In genomic region chr17:15526292-15527218, GRCh38 we compare ENCODE assay signal across 8 cellular contexts. TPM values are rescaled to one million over a fixed set of nuclear protein-coding genes. Genes with fewer than 3 reads are reported as not detected.
DNase-seq lines count a peak whose midpoint lies in the region; ATAC-seq and TF ChIP-seq lines count a peak whose summit lies in the region.
"Not testable (repeated sequence)": the region's sequence is repeated elsewhere in the genome, so short reads cannot be mapped to it uniquely, and the experiment has no call there.

No MANE protein-coding gene starts in this region.

- H3K18ac ChIP-seq in mesenchymal stem cell (ENCODE audit: low read depth in 1 of 2, low read length in 2 of 2): not testable (repeated sequence)

- peak; percentile 84 for ATAC-seq in GM23338
- peak; percentile 59 for ATAC-seq in stimulated activated naive CD8-positive, alpha-beta T cell treated with anti-CD3 and anti-CD28 coated beads, Interleukin-15, Interleukin-2, amounts not matched to agents 100 U/mL and 50 U/mL, for 24 hours

- not testable (repeated sequence) for H3K9me3 ChIP-seq in CD4-positive, alpha-beta memory T cell (ENCODE audit: control insufficient read depth in 1 of 2, low read length in 2 of 2); SJCRH30 (replicated peaks); mesenchymal stem cell (ENCODE audit: control insufficient read depth, low read length)

- not testable (repeated sequence) for H3K4ac ChIP-seq in mesenchymal stem cell (ENCODE audit: low read depth in 1 of 2, low read length in 2 of 2)

- H4K91ac ChIP-seq in mesenchymal stem cell (ENCODE audit: low read length): not testable (repeated sequence)

- H3K23ac ChIP-seq in mesenchymal stem cell (ENCODE audit: low read length in 2 of 2): not testable (repeated sequence)

- H3K79me2 ChIP-seq in GM23338 (replicated peaks; ENCODE audit: insufficient read depth): not testable (repeated sequence)

- not testable (repeated sequence) for H3K27me3 Mint-ChIP-seq in CD4-positive, alpha-beta memory T cell; GM23338 (ENCODE audit: insufficient read depth, low read depth, poor library complexity)

- H2BK120ac ChIP-seq in mesenchymal stem cell (ENCODE audit: low read depth, low read length): not testable (repeated sequence)

- not testable (repeated sequence) for H3K4me3 ChIP-seq in CD4-positive, alpha-beta memory T cell (ENCODE audit: low read length in 2 of 2); GM23338; SJCRH30; fibroblast of villous mesenchyme (ENCODE audit: low read depth, low read length); mesenchymal stem cell (ENCODE audit: insufficient read depth in 1 of 2, low read depth in 1 of 2, low read length in 2 of 2)

- not testable (repeated sequence) for H3K9ac ChIP-seq in mesenchymal stem cell (ENCODE audit: low read length)

- not testable (repeated sequence) for H3K4me1 ChIP-seq in CD4-positive, alpha-beta memory T cell (ENCODE audit: insufficient read depth, low read length); GM23338 (ENCODE audit: insufficient read depth); SJCRH30; mesenchymal stem cell (ENCODE audit: control insufficient read depth, insufficient read depth, low read depth, low read length)

- intact Hi-C loops in CD4-positive, alpha-beta memory T cell (cut with micrococcal nuclease): loop anchor here (5.0 kb wide), 1 partner anchor 269 kb away; no protein-coding TSS in a partner anchor

- H3K9me2 ChIP-seq in GM23338 (ENCODE audit: insufficient read depth): not testable (repeated sequence)

- not testable (repeated sequence) for H3K36me3 ChIP-seq in CD4-positive, alpha-beta memory T cell (ENCODE audit: insufficient read depth, low read length); GM23338 (ENCODE audit: insufficient read depth); SJCRH30; mesenchymal stem cell (ENCODE audit: control insufficient read depth in 1 of 2, insufficient read depth in 2 of 2, low read depth in 1 of 2, low read length in 2 of 2)

- peak overlapping the region in 1 of 7 donors; percentile 7 for H3K27ac Mint-ChIP-seq in CD4-positive, alpha-beta memory T cell
- H3K27ac Mint-ChIP-seq in GM23338: not testable (repeated sequence)

- CTCF ChIA-PET in CD4-positive, alpha-beta memory T cell (lab: Charles Lee; ENCODE audit: partially characterized antibody): interaction anchor here (1.0 to 1.2 kb wide), 3 partner anchors 42 to 270 kb away, joined by 3 to 4 read pairs (median 3); no protein-coding TSS in a partner anchor

- H2AFZ ChIP-seq in GM23338; mesenchymal stem cell (ENCODE audit: low read depth, low read length): not testable (repeated sequence)

- TF ChIP-seq CTCF in GM23338 (conservative IDR thresholded peaks at IDR 0.05; ENCODE audit: low read depth in 2 of 2) (peak; percentile 56 to 69), fibroblast of villous mesenchyme (IDR thresholded peaks at IDR 0.05; ENCODE audit: insufficient read depth, low read depth, low read length) (peak; percentile 49)

- not testable (repeated sequence) for H2BK5ac ChIP-seq in mesenchymal stem cell (ENCODE audit: low read depth, low read length, poor library complexity, severe bottlenecking)

- H2BK12ac ChIP-seq in mesenchymal stem cell (ENCODE audit: low read length in 2 of 2): not testable (repeated sequence)

- not testable (repeated sequence) for H3K14ac ChIP-seq in mesenchymal stem cell (ENCODE audit: low read length in 2 of 2)

- not testable (repeated sequence) for H2AK5ac ChIP-seq in mesenchymal stem cell (ENCODE audit: low read length, severe bottlenecking)

- H3K4me3 Mint-ChIP-seq in CD4-positive, alpha-beta memory T cell; GM23338: not testable (repeated sequence)

- H4K8ac ChIP-seq in mesenchymal stem cell (ENCODE audit: low read length): not testable (repeated sequence)

- not testable (repeated sequence) for H3K79me1 ChIP-seq in mesenchymal stem cell (replicated peaks; ENCODE audit: low read length, poor library complexity, severe bottlenecking)

- not testable (repeated sequence) for H3K4me2 ChIP-seq in GM23338; mesenchymal stem cell (ENCODE audit: low read length, poor library complexity, severe bottlenecking)

- H3K4me1 Mint-ChIP-seq in CD4-positive, alpha-beta memory T cell; GM23338: not testable (repeated sequence)

- DNase-seq in CD4-positive, alpha-beta memory T cell: peak in 4 of 5 donors; percentile 7 to 31 (median 22)
- DNase-seq in GM23338 (ENCODE audit: low spot score) (peak; percentile 72), NCI-H1417 (lab: John Stamatoyannopoulos, UW) (peak in 2 of 3 experiments; percentile 10 to 42), SJCRH30 (peak; percentile 59 to 80), astrocyte of the hippocampus (ENCODE audit: low read depth, low spot score) (peak; percentile 68), fibroblast of villous mesenchyme (ENCODE audit: low read depth) (peak; percentile 78), mesenchymal stem cell (peak; percentile 78)
- DNase-seq in stimulated activated naive CD8-positive, alpha-beta T cell treated with anti-CD3 and anti-CD28 coated beads, Interleukin-15, Interleukin-2, amounts not matched to agents 100 U/mL and 50 U/mL, for 24 hours: not testable (repeated sequence)

- H2BK15ac ChIP-seq in mesenchymal stem cell (ENCODE audit: low read depth, poor library complexity, severe bottlenecking): not testable (repeated sequence)

- H3K9me3 Mint-ChIP-seq in CD4-positive, alpha-beta memory T cell; GM23338: not testable (repeated sequence)

- peaks cover 11 to 12% of the 10 kb centered on the region in 2 donors for H3K36me3 Mint-ChIP-seq in CD4-positive, alpha-beta memory T cell
- H3K36me3 Mint-ChIP-seq in GM23338 (ENCODE audit: low read depth): not testable (repeated sequence)

- H3F3A ChIP-seq in GM23338 (replicated peaks; ENCODE audit: low read depth): not testable (repeated sequence)

- not testable (repeated sequence) for H3K27ac ChIP-seq in CD4-positive, alpha-beta memory T cell (ENCODE audit: low read depth, low read length); GM23338 (ENCODE audit: low read depth); SJCRH30; mesenchymal stem cell (ENCODE audit: low read length, poor library complexity, severe bottlenecking)

- H3K27me3 ChIP-seq in CD4-positive, alpha-beta memory T cell (ENCODE audit: insufficient read depth, low read length); GM23338 (ENCODE audit: insufficient read depth); SJCRH30; mesenchymal stem cell (ENCODE audit: control insufficient read depth in 1 of 2, insufficient read depth in 1 of 2, low read length in 2 of 2): not testable (repeated sequence)

- WGBS in mesenchymal stem cell: 60% methylated on average over 3 of the region's 8 CpGs

- POLR2A ChIA-PET in CD4-positive, alpha-beta memory T cell (lab: Charles Lee; ENCODE audit: partially characterized antibody): not testable (repeated sequence)

- H4K20me1 ChIP-seq in GM23338 (replicated peaks; ENCODE audit: insufficient read depth): not testable (repeated sequence)

RNA-seq across cellular contexts. Expression of gene TVP23C, which starts 36.7 kb away (rescaled TPM):
- total RNA-seq in CD4-positive, alpha-beta memory T cell: 10 to 100 TPM; 26.4 to 34.5 TPM
- 1 to 10 TPM; 5.8 to 6.9 TPM for polyA plus RNA-seq in CD4-positive, alpha-beta memory T cell
- total RNA-seq in GM23338 (2014; rRNA removed; shearing (Covaris generic)): 23.2 and 31.7 TPM in 2 replicates
- 10.4 and 10.5 TPM in 2 replicates for polyA plus RNA-seq in GM23338 (2016; fragmentation: Nextera tagmentation; extraction: Ambion mirVana)
- 0.48 and 1.4 TPM in 2 replicates for total RNA-seq in SJCRH30 (2014; rRNA removed; shearing (Covaris generic))
- total RNA-seq in fibroblast of villous mesenchyme: 45.4 and 52.7 TPM in 2 replicates
- 4.8 TPM for polyA plus RNA-seq in mesenchymal stem cell (2013, experiment 1 of 2)
- 4.1 TPM for polyA plus RNA-seq in mesenchymal stem cell (2013, experiment 2 of 2)

RNA-seq across cellular contexts. Expression of gene CDRT4, which starts 59.1 kb away (rescaled TPM):
- 10 to 100 TPM in 1 of 2 experiments, 1 to 10 TPM in 1; 9.6 to 17.3 TPM for total RNA-seq in CD4-positive, alpha-beta memory T cell
- 1 to 10 TPM; 1.9 to 2.0 TPM for polyA plus RNA-seq in CD4-positive, alpha-beta memory T cell
- 8.7 and 13.0 TPM in 2 replicates for total RNA-seq in GM23338 (2014; rRNA removed; shearing (Covaris generic))
- polyA plus RNA-seq in GM23338 (2016; fragmentation: Nextera tagmentation; extraction: Ambion mirVana): 6.5 TPM in 2 replicates
- 0.04 TPM in 1 of 2 replicates, not detected in the other for total RNA-seq in SJCRH30 (2014; rRNA removed; shearing (Covaris generic))
- 5.2 and 6.5 TPM in 2 replicates for total RNA-seq in fibroblast of villous mesenchyme
- polyA plus RNA-seq in mesenchymal stem cell (2013, experiment 1 of 2): 3.5 TPM
- polyA plus RNA-seq in mesenchymal stem cell (2013, experiment 2 of 2): 3.4 TPM

Comparison
In these comparisons a context has a peak if more than half of its experiments do, and no peak if none do; other contexts are left out.
1. RNA of gene TVP23C, which starts 36.7 kb away (total RNA-seq): 45.4 to 52.7 TPM in fibroblast of villous mesenchyme, 26.4 to 34.5 TPM in CD4-positive, alpha-beta memory T cell and 23.2 to 31.7 TPM in GM23338; 0.48 to 1.4 TPM in SJCRH30; every median in the first group is over 10 times any median in the second.